Comparison of ENCODE assay signal across 11 cellular contexts in genomic region chr22:46753360-46753759, GRCh38. TPM values are rescaled to one million over a fixed set of nuclear protein-coding genes. Genes with fewer than 3 reads are reported as not detected.
DNase-seq lines count a peak whose midpoint lies in the region; ATAC-seq, FAIRE-seq and TF ChIP-seq lines count a peak whose summit lies in the region.
"Had no signal": no experiment of that assay in that cellular context is flagged by ENCODE, and none has a peak within 500 bp of the region (broad histone marks: within the 10 kb centered on the region; RNA-seq: fewer than 3 reads in every experiment).

No MANE protein-coding gene starts in this region.

- DNase-seq in ascending aorta (ENCODE audit: low spot score in 2 of 2) (no peak), kidney (peak; percentile 29), WERI-Rb-1 (no peak), NCI-H2081 (lab: John Stamatoyannopoulos, UW) (no peak)
- DNase-seq in stimulated activated CD4-positive, alpha-beta T cell treated with anti-CD3 and anti-CD28 coated beads, Interleukin-4, amount 100 ng/mL, for 1 hour: no peak
- DNase-seq: activated T-cell treated with anti-CD3 and anti-CD28 coated beads for 4 hours, NCI-H510A treated with DMSO at 0.1 percent for 48 hours had no signal

- no peak for ATAC-seq in HG03565 (IDR thresholded peaks at IDR 0.05; ENCODE audit: unreplicated experiment)
- ATAC-seq: WTC11 had no signal

- peak overlapping the region in 2 of 10 experiments; percentile 1 to 49; a peak in 4 of 20 replicates for H3K4me3 ChIP-seq in BLaER1 treated with 17β-estradiol and CSF1 and Interleukin-3, amounts not matched to agents 10 nM and 100 nM
- no peak overlapping the region for H3K4me3 ChIP-seq in ascending aorta
- H3K4me3 ChIP-seq in kidney (ENCODE audit: low read length in 2 of 2): no peak overlapping the region
- peak overlapping the region in 2 of 3 donors; percentile 59 to 70 for H3K4me3 ChIP-seq in skeletal muscle tissue (ENCODE audit: low read length in 3 of 3)
- no peak overlapping the region for H3K4me3 ChIP-seq in WERI-Rb-1 (ENCODE audit: low read depth, low read length)

- FAIRE-seq in kidney (lab: Jason Lieb, UNC): no peak

- no peaks in the 10 kb centered on the region for H4K20me1 ChIP-seq in BLaER1 treated with 17β-estradiol and CSF1 and Interleukin-3, amounts not matched to agents 10 nM and 100 nM

- H3K4me2 ChIP-seq in BLaER1 treated with 17β-estradiol and CSF1 and Interleukin-3, amounts not matched to agents 10 nM and 100 nM: peak overlapping the region; percentile 49 to 89 (median 78)

- H3K36me3 ChIP-seq in BLaER1 treated with 17β-estradiol and CSF1 and Interleukin-3, amounts not matched to agents 10 nM and 100 nM: peaks cover 0 to 13% (median 6%) of the 10 kb centered on the region in 11 experiments; a peak in 9 of 22 replicates
- H3K36me3 ChIP-seq in ascending aorta (no peaks in the 10 kb centered on the region), kidney (ENCODE audit: control insufficient read depth in 1 of 2, insufficient read depth in 2 of 2, low read length in 2 of 2) (no peaks in the 10 kb centered on the region), skeletal muscle tissue (ENCODE audit: control insufficient read depth in 3 of 3, insufficient read depth in 3 of 3, low read length in 3 of 3) (no peaks in the 10 kb centered on the region), WERI-Rb-1 (no peaks in the 10 kb centered on the region)

- intact Hi-C loops in ascending aorta (cut with DNase I): no loop called here
- intact Hi-C loops in kidney (cut with DNase I): no loop called here

- H3K27me3 ChIP-seq in BLaER1 treated with 17β-estradiol and CSF1 and Interleukin-3, amounts not matched to agents 10 nM and 100 nM: no peaks in the 10 kb centered on the region
- H3K27me3 ChIP-seq in ascending aorta (no peaks in the 10 kb centered on the region), skeletal muscle tissue (ENCODE audit: control insufficient read depth in 3 of 3, insufficient read depth in 3 of 3, low read length in 3 of 3) (no peaks in the 10 kb centered on the region), WERI-Rb-1 (ENCODE audit: insufficient read depth, low read depth, severe bottlenecking) (no peaks in the 10 kb centered on the region)

- peaks cover 70 to 97% (median 80%) of the 10 kb centered on the region in 10 experiments for H3K4me1 ChIP-seq in BLaER1 treated with 17β-estradiol and CSF1 and Interleukin-3, amounts not matched to agents 10 nM and 100 nM
- H3K4me1 ChIP-seq in ascending aorta: peaks cover 18 to 20% of the 10 kb centered on the region in 2 donors
- peaks cover 37 to 44% of the 10 kb centered on the region in 2 donors for H3K4me1 ChIP-seq in kidney (ENCODE audit: control insufficient read depth in 1 of 2, insufficient read depth in 1 of 2, low read depth in 1 of 2, low read length in 2 of 2)
- peaks cover 51 to 68% (median 65%) of the 10 kb centered on the region in 3 donors for H3K4me1 ChIP-seq in skeletal muscle tissue (ENCODE audit: control insufficient read depth in 3 of 3, insufficient read depth in 3 of 3, low read length in 3 of 3)

- TF ChIP-seq CTCF in ascending aorta (IDR thresholded peaks at IDR 0.05) (no peak), kidney (IDR thresholded peaks at IDR 0.05; ENCODE audit: borderline replicate concordance, extremely low read depth, insufficient read depth) (no peak), WERI-Rb-1 (IDR thresholded peaks at IDR 0.05; ENCODE audit: low read depth, low read length) (no peak)

- H3K9me3 ChIP-seq in BLaER1 treated with 17β-estradiol and CSF1 and Interleukin-3, amounts not matched to agents 10 nM and 100 nM (replicated peaks in 1 of 11): peaks cover 20 to 35% (median 25%) of the 10 kb centered on the region in 11 experiments
- no peaks in the 10 kb centered on the region for H3K9me3 ChIP-seq in ascending aorta
- no peaks in the 10 kb centered on the region for H3K9me3 ChIP-seq in kidney (ENCODE audit: control insufficient read depth in 1 of 2, low read length in 2 of 2)
- no peaks in the 10 kb centered on the region for H3K9me3 ChIP-seq in skeletal muscle tissue (ENCODE audit: control insufficient read depth in 3 of 3, low read length in 3 of 3)
- H3K9me3 ChIP-seq in WERI-Rb-1 (ENCODE audit: severe bottlenecking): peaks cover 14% of the 10 kb centered on the region

- H3K27ac ChIP-seq in BLaER1 treated with 17β-estradiol and CSF1 and Interleukin-3, amounts not matched to agents 10 nM and 100 nM: peak overlapping the region in 10 of 11 experiments; percentile 59 to 82 (median 71); a peak in 20 of 22 replicates
- H3K27ac ChIP-seq in ascending aorta (peak overlapping the region; percentile 96 to 97), kidney (ENCODE audit: low read depth in 2 of 2, low read length in 2 of 2) (peak overlapping the region; percentile 82 to 96), skeletal muscle tissue (ENCODE audit: low read depth, low read length) (peak overlapping the region; percentile 96), WERI-Rb-1 (no peak overlapping the region)

- peak overlapping the region in 9 of 11 experiments; percentile 29 to 70 (median 54); a peak in 14 of 22 replicates for H3K9ac ChIP-seq in BLaER1 treated with 17β-estradiol and CSF1 and Interleukin-3, amounts not matched to agents 10 nM and 100 nM
- peak overlapping the region in 1 of 2 donors; percentile 5 for H3K9ac ChIP-seq in kidney (ENCODE audit: low read length in 2 of 2)
- H3K9ac ChIP-seq in skeletal muscle tissue (ENCODE audit: low read depth in 1 of 3, low read length in 3 of 3): peak overlapping the region; percentile 63 to 83 (median 75)

RNA-seq across cellular contexts. Expression of gene TBC1D22A, which starts 9.1 kb away (rescaled TPM):
- total RNA-seq in ascending aorta (87.8 TPM), kidney (39.4 TPM), skeletal muscle tissue (6.8 TPM)
- 24.6 TPM for polyA plus RNA-seq in kidney (ENCODE audit: insufficient read depth, low read depth, low replicate concordance)

RNA-seq across cellular contexts. Expression of gene CERK, which starts 15.3 kb away (rescaled TPM):
- total RNA-seq in ascending aorta (27.5 TPM), kidney (28.2 TPM), skeletal muscle tissue (18.3 TPM)
- 21.6 TPM for polyA plus RNA-seq in kidney (ENCODE audit: insufficient read depth, low read depth, low replicate concordance)

Comparison
In these comparisons a context has a peak if more than half of its experiments do, and no peak if none do; other contexts are left out.
1. H3K4me3 ChIP-seq: peak in skeletal muscle tissue (2 of 3); none in ascending aorta (0 of 2), kidney (0 of 2) and WERI-Rb-1 (single experiment).